ENCODE assay signal across 8 cellular contexts in the genomic region with DNA sequence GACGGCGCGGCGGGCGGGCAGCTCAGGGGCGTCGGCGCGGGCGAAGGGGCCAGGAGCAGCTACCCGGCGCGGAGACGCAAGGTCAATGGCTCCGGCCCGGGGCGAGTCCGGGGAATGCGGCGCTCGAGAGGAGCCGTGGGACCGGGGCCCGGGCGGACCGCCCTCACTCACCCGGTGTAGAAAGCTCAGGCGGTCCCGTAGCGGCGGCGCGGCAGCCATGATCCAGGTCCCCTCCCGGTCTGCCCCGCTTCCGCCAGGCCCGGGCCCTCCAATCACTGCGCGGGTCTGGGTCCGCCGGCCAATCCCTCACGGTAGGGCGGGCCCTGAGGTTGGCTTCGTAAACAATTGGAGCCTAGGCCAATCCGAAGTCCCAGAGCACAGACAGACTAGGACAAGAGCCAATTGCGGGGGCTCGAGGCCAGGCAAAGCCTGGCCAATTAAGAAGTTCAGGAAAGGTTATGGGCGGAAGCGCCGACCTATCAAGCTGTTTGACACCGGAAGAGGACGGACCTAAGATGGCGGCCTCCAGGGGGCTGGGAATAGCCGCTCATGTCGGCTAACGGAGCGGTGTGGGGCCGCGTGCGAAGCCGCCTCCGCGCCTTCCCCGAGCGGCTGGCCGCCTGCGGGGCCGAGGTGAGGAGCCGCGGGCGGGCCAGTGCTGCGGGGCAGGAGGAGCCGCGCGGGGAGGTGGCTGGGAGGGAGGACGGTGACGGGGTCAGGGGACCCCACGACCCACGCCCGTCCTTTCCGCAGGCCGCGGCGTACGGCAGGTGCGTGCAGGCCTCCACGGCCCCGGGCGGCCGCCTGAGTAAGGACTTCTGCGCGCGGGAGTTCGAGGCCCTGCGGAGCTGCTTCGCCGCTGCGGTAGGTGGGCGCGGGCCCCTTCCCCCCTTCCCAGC. TPM values are rescaled to one million over a fixed set of nuclear protein-coding genes. Genes with fewer than 3 reads are reported as not detected.
DNase-seq lines count a peak whose midpoint lies in the region; ATAC-seq, FAIRE-seq and TF ChIP-seq lines count a peak whose summit lies in the region.

A gene with protein sequence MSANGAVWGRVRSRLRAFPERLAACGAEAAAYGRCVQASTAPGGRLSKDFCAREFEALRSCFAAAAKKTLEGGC (plus strand): TSS at position 504 of the 899 bp plus-strand sequence. CDS start 46 bp downstream, at position 550.
A gene with protein sequence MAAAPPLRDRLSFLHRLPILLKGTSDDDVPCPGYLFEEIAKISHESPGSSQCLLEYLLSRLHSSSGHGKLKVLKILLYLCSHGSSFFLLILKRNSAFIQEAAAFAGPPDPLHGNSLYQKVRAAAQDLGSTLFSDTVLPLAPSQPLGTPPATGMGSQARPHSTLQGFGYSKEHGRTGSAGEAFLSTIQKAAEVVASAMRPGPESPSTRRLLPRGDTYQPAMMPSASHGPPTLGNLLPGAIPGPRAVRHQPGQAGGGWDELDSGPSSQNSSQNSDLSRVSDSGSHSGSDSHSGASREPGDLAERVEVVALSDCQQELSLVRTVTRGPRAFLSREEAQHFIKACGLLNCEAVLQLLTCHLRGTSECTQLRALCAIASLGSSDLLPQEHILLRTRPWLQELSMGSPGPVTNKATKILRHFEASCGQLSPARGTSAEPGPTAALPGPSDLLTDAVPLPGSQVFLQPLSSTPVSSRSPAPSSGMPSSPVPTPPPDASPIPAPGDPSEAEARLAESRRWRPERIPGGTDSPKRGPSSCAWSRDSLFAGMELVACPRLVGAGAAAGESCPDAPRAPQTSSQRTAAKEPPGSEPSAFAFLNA (minus strand): TSS at position 241 of the 899 bp plus-strand sequence. CDS start 22 bp downstream, at position 219.

- H3K4me3 Mint-ChIP-seq in activated T-cell treated with anti-CD3 and anti-CD28 coated beads, Interleukin-2, amount 50 U/mL, for 72 hours, result peak within 1 kb of the TSS; percentile 94

- H3K4me1 Mint-ChIP-seq in activated T-cell treated with anti-CD3 and anti-CD28 coated beads, Interleukin-2, amount 50 U/mL, for 72 hours (ENCODE audit: low read depth), result peaks cover 39% of the 10 kb centered on the region

- H3K4me3 ChIP-seq in esophagus muscularis mucosa (peak within 1 kb of the TSS; percentile 75 to 99 (median 91)), muscle layer of duodenum (ENCODE audit: low read depth in 1 of 2, low read length in 2 of 2) (peak within 1 kb of the TSS; percentile 87 to 100)

- TF ChIP-seq EP300 in esophagus muscularis mucosa (IDR thresholded peaks at IDR 0.05), result no peak

- peak; percentile 89 for DNase-seq in DMS79 (lab: John Stamatoyannopoulos, UW)
- DNase-seq in RCC 7860 (ENCODE audit: low spot score), result peak; percentile 99
- DNase-seq in activated T-cell treated with anti-CD3 and anti-CD28 coated beads, Interleukin-2, amount 50 U/mL, for 72 hours, result peak; percentile 96 to 97
- DNase-seq in esophagus muscularis mucosa (ENCODE audit: extremely low spot score), result peak; percentile 99
- peak; percentile 93 to 94 for DNase-seq in stimulated activated CD8-positive, alpha-beta memory T cell treated with anti-CD3 and anti-CD28 coated beads, Interleukin-7, amount 100 ng/mL, for 4 hours (ENCODE audit: low read depth in 2 of 2)

- TF ChIP-seq CTCF in esophagus muscularis mucosa (IDR thresholded peaks at IDR 0.05), result peak in 1 of 3 experiments; percentile 30

- no peaks in the 10 kb centered on the region for H3K9me3 Mint-ChIP-seq in activated T-cell treated with anti-CD3 and anti-CD28 coated beads, Interleukin-2, amount 50 U/mL, for 72 hours

- H3K36me3 ChIP-seq in KOPT-K1 (ENCODE audit: insufficient read depth, low read length) (peaks cover 38% of the 10 kb centered on the region; the same call in 1 of the 2 replicates), esophagus muscularis mucosa (peaks cover 0 to 42% (median 23%) of the 10 kb centered on the region in 4 donors), muscle layer of duodenum (ENCODE audit: control insufficient read depth in 1 of 2, insufficient read depth in 2 of 2, low read length in 2 of 2) (peaks cover 0 to 15% of the 10 kb centered on the region in 2 donors)

- intact Hi-C loops in esophagus muscularis mucosa (cut with DNase I), result no loop called here

- under 1% methylated on average over 23 of the region's 100 CpGs for WGBS in esophagus muscularis mucosa

- no peaks in the 10 kb centered on the region for H3K27me3 Mint-ChIP-seq in activated T-cell treated with anti-CD3 and anti-CD28 coated beads, Interleukin-2, amount 50 U/mL, for 72 hours (ENCODE audit: low read depth)

- H3K9me3 ChIP-seq in KOPT-K1 (ENCODE audit: insufficient read depth, low read length, poor library complexity, severe bottlenecking) (no peaks in the 10 kb centered on the region), esophagus muscularis mucosa (no peaks in the 10 kb centered on the region), muscle layer of duodenum (ENCODE audit: control insufficient read depth in 1 of 2, low read length in 2 of 2) (no peaks in the 10 kb centered on the region)

- H3K27me3 ChIP-seq in esophagus muscularis mucosa (no peaks in the 10 kb centered on the region), muscle layer of duodenum (ENCODE audit: low read depth, low read length) (no peaks in the 10 kb centered on the region)

- peaks cover 18 to 64% (median 53%) of the 10 kb centered on the region in 4 donors for H3K4me1 ChIP-seq in esophagus muscularis mucosa
- H3K4me1 ChIP-seq in muscle layer of duodenum (ENCODE audit: control insufficient read depth in 1 of 2, insufficient read depth in 2 of 2, low read length in 2 of 2), result peaks cover 14 to 50% of the 10 kb centered on the region in 2 donors

- peak within 1 kb of the TSS; percentile 87 for H3K27ac Mint-ChIP-seq in activated T-cell treated with anti-CD3 and anti-CD28 coated beads, Interleukin-2, amount 50 U/mL, for 72 hours

- peak within 1 kb of the TSS; percentile 86 for H3K27ac ChIP-seq in KOPT-K1 (ENCODE audit: low read depth, low read length, poor library complexity, severe bottlenecking)
- peak within 1 kb of the TSS; percentile 79 to 94 (median 84) for H3K27ac ChIP-seq in esophagus muscularis mucosa (replicated peaks in 1 of 4)
- H3K27ac ChIP-seq in muscle layer of duodenum (ENCODE audit: low read length), result peak within 1 kb of the TSS; percentile 21

- peak; percentile 95 for FAIRE-seq in RCC 7860 (lab: Jason Lieb, UNC)

- H3K36me3 Mint-ChIP-seq in activated T-cell treated with anti-CD3 and anti-CD28 coated beads, Interleukin-2, amount 50 U/mL, for 72 hours (ENCODE audit: insufficient read depth in 2 of 2), result peaks cover 2 to 4% of the 10 kb centered on the region in 2 donors

- TF ChIP-seq POLR2A in esophagus muscularis mucosa (IDR thresholded peaks at IDR 0.05; ENCODE audit: low read depth), result peak; percentile 14

- peak; percentile 94 for ATAC-seq in GM21786 (IDR thresholded peaks at IDR 0.05; ENCODE audit: unreplicated experiment)
- peak; percentile 96 for ATAC-seq in activated T-cell treated with anti-CD3 and anti-CD28 coated beads, Interleukin-2, amount 50 U/mL, for 72 hours (replicated peaks in 1 of 2)

RNA-seq across cellular contexts. Expression of the first gene that starts in this region (rescaled TPM):
- 10 to 100 TPM; 37.4 to 48.8 TPM for total RNA-seq in activated T-cell treated with anti-CD3 and anti-CD28 coated beads, Interleukin-2, amount 50 U/mL, for 72 hours
- 10 to 100 TPM; 34.6 to 54.8 (median 40.4) TPM for total RNA-seq in esophagus muscularis mucosa

RNA-seq across cellular contexts. Expression of the second gene that starts in this region (rescaled TPM):
- 10 to 100 TPM; 39.1 to 55.0 TPM for total RNA-seq in activated T-cell treated with anti-CD3 and anti-CD28 coated beads, Interleukin-2, amount 50 U/mL, for 72 hours
- total RNA-seq in esophagus muscularis mucosa, result 10 to 100 TPM; 19.5 to 31.6 (median 23.5) TPM

Comparison
In these comparisons a context has a peak if more than half of its experiments do, and no peak if none do; other contexts are left out.
1. Peak in every context shown above with its lines: DNase-seq, ATAC-seq, H3K4me3 ChIP-seq and H3K27ac ChIP-seq.
2. H3K27ac ChIP-seq: peak in every context shown above with its lines; median percentile 86 in KOPT-K1; 84 in esophagus muscularis mucosa; 21 in muscle layer of duodenum.